23 cellular contexts compared by ENCODE assay signal in genomic region chr10:5617521-5617920, GRCh38. TPM values are rescaled to one million over a fixed set of nuclear protein-coding genes. Genes with fewer than 3 reads are reported as not detected.
A peak's percentile ranks its signal among the peaks of the same experiment; 100 is the strongest.
DNase-seq lines count a peak whose midpoint lies in the region; ATAC-seq, FAIRE-seq and TF ChIP-seq lines count a peak whose summit lies in the region.
"Had no signal": no experiment of that assay in that cellular context is flagged by ENCODE, and none has a peak within 500 bp of the region (broad histone marks: within the 10 kb centered on the region; RNA-seq: fewer than 3 reads in every experiment).

No MANE protein-coding gene starts in this region.

- H3K4me3 Mint-ChIP-seq in natural killer cell treated with Interleukin-12 subunit alpha and Interleukin-12 subunit beta and Interleukin-15 and Interleukin-18, amount 100 ng/mL, for 72 hours = no peak overlapping the region
- H3K4me3 Mint-ChIP-seq in natural killer cell = no peak overlapping the region
- H3K4me3 Mint-ChIP-seq: CD8-positive, alpha-beta memory T cell had no signal

- no peak for TF ChIP-seq CTCF in natural killer cell (IDR thresholded peaks at IDR 0.05)
- TF ChIP-seq CTCF in keratinocyte (optimal IDR thresholded peaks at IDR 0.05 in 1 of 3, IDR thresholded peaks at IDR 0.05 in 1 of 3, conservative IDR thresholded peaks at IDR 0.05 in 1 of 3; ENCODE audit: extremely low read depth in 1 of 3, insufficient read depth in 2 of 3, low read length in 3 of 3) = no peak
- no peak for TF ChIP-seq CTCF in omental fat pad (IDR thresholded peaks at IDR 0.05)

- H3K4me3 ChIP-seq in keratinocyte (ENCODE audit: control insufficient read depth in 2 of 3, extremely low read depth in 1 of 3, insufficient read depth in 2 of 3, low read depth in 1 of 3, low read length in 3 of 3) = peak overlapping the region in 2 of 3 experiments; percentile 14 to 26
- no peak overlapping the region for H3K4me3 ChIP-seq in stomach smooth muscle (ENCODE audit: low read length in 2 of 2)

- H3K36me3 Mint-ChIP-seq in natural killer cell treated with Interleukin-12 subunit alpha and Interleukin-12 subunit beta and Interleukin-15 and Interleukin-18, amount 100 ng/mL, for 72 hours = no peaks in the 10 kb centered on the region
- H3K36me3 Mint-ChIP-seq in natural killer cell = no peaks in the 10 kb centered on the region
- H3K36me3 Mint-ChIP-seq: CD8-positive, alpha-beta memory T cell had no signal

- DNase-seq in natural killer cell treated with Interleukin-12 subunit alpha and Interleukin-12 subunit beta and Interleukin-15 and Interleukin-18, amount 100 ng/mL, for 72 hours (ENCODE audit: low spot score) = peak; percentile 32
- DNase-seq in natural killer cell (no peak), keratinocyte (ENCODE audit: low read depth, low spot score) (no peak), germinal center (ENCODE audit: low spot score) (no peak), AML-193 (lab: John Stamatoyannopoulos, UW) (no peak), omental fat pad (ENCODE audit: low spot score) (no peak)
- no peak for DNase-seq in stimulated activated CD4-positive, alpha-beta T cell treated with anti-CD3 and anti-CD28 coated beads, Interleukin-4, amount 100 ng/mL, for 4 hours
- DNase-seq: 8988T; CD8-positive, alpha-beta memory T cell; GOT3; HCEC 1CT; KBM-7; NCI-H1092 treated with DMSO at 0.1 percent for 48 hours; NCI-H1436 treated with DMSO at 0.1 percent for 48 hours; NCI-H2029; NCI-H226; NCI-H774; OCI-M1; Right ventricle myocardium superior had no signal

- H2AFZ ChIP-seq in keratinocyte (ENCODE audit: control insufficient read depth, low read length) = no peak overlapping the region

- FAIRE-seq in keratinocyte (lab: Jason Lieb, UNC) = no peak
- FAIRE-seq: G401.6, GM12892 had no signal

- H3K27ac ChIP-seq in keratinocyte (ENCODE audit: control insufficient read depth, insufficient read depth, low read length) (peak overlapping the region; percentile 42), stomach smooth muscle (ENCODE audit: low read length) (peak overlapping the region; percentile 24)
- H3K27ac ChIP-seq: C4-2B had no signal

- peak overlapping the region; percentile 56 for H3K4me2 ChIP-seq in keratinocyte (ENCODE audit: control insufficient read depth, extremely low read depth, insufficient read depth, low read depth, low read length)

- H3K4me1 ChIP-seq in keratinocyte (ENCODE audit: control insufficient read depth, extremely low read depth, insufficient read depth, low read length) (peaks cover 36% of the 10 kb centered on the region), stomach smooth muscle (ENCODE audit: control insufficient read depth, insufficient read depth, low read length) (peaks cover 69% of the 10 kb centered on the region)

- H3K9me1 ChIP-seq in keratinocyte (ENCODE audit: control insufficient read depth, extremely low read depth, insufficient read depth, low read length) = no peaks in the 10 kb centered on the region

- no peak for ATAC-seq in natural killer cell treated with Interleukin-12 subunit alpha and Interleukin-12 subunit beta and Interleukin-15 and Interleukin-18, amount 100 ng/mL, for 72 hours
- ATAC-seq in natural killer cell (no peak), omental fat pad (ENCODE audit: low FRiP score) (no peak)

- no peaks in the 10 kb centered on the region for H3K79me2 ChIP-seq in keratinocyte (ENCODE audit: control insufficient read depth, insufficient read depth, low read length)

- intact Hi-C loops in natural killer cell (cut with micrococcal nuclease) = no loop called here

- no peaks in the 10 kb centered on the region for H3K9me3 Mint-ChIP-seq in natural killer cell treated with Interleukin-12 subunit alpha and Interleukin-12 subunit beta and Interleukin-15 and Interleukin-18, amount 100 ng/mL, for 72 hours
- no peaks in the 10 kb centered on the region for H3K9me3 Mint-ChIP-seq in natural killer cell
- H3K9me3 Mint-ChIP-seq: CD8-positive, alpha-beta memory T cell had no signal

- H3K4me1 Mint-ChIP-seq in natural killer cell treated with Interleukin-12 subunit alpha and Interleukin-12 subunit beta and Interleukin-15 and Interleukin-18, amount 100 ng/mL, for 72 hours (ENCODE audit: low read depth in 2 of 2) = no peaks in the 10 kb centered on the region
- H3K4me1 Mint-ChIP-seq in natural killer cell = no peaks in the 10 kb centered on the region
- H3K4me1 Mint-ChIP-seq: CD8-positive, alpha-beta memory T cell had no signal

- no peaks in the 10 kb centered on the region for H3K27me3 Mint-ChIP-seq in natural killer cell treated with Interleukin-12 subunit alpha and Interleukin-12 subunit beta and Interleukin-15 and Interleukin-18, amount 100 ng/mL, for 72 hours
- peaks cover 0 to 3% of the 10 kb centered on the region in 2 donors for H3K27me3 Mint-ChIP-seq in natural killer cell (ENCODE audit: low read depth in 2 of 2)

- H3K27me3 ChIP-seq in keratinocyte (ENCODE audit: control insufficient read depth, extremely low read depth, insufficient read depth, low read length) (no peaks in the 10 kb centered on the region), stomach smooth muscle (ENCODE audit: control insufficient read depth in 1 of 2, insufficient read depth in 2 of 2, low read length in 2 of 2) (no peaks in the 10 kb centered on the region)

- no peak overlapping the region for H3K27ac Mint-ChIP-seq in natural killer cell treated with Interleukin-12 subunit alpha and Interleukin-12 subunit beta and Interleukin-15 and Interleukin-18, amount 100 ng/mL, for 72 hours
- H3K27ac Mint-ChIP-seq in natural killer cell = no peak overlapping the region
- H3K27ac Mint-ChIP-seq: CD8-positive, alpha-beta memory T cell had no signal

- no peaks in the 10 kb centered on the region for H4K20me1 ChIP-seq in keratinocyte (ENCODE audit: control insufficient read depth, extremely low read depth, insufficient read depth, low read length)

- H3K9me3 ChIP-seq in keratinocyte (ENCODE audit: control insufficient read depth, low read depth, low read length) = no peaks in the 10 kb centered on the region
- no peaks in the 10 kb centered on the region for H3K9me3 ChIP-seq in stomach smooth muscle (ENCODE audit: control insufficient read depth in 2 of 2, low read length in 2 of 2)

- dilution Hi-C loops in keratinocyte (cut with MboI; ENCODE audit: extremely low pct_ligation_motif_present, low sequenced_read_pairs) = no loop called here

- no peaks in the 10 kb centered on the region for H3K36me3 ChIP-seq in keratinocyte (ENCODE audit: control insufficient read depth in 2 of 2, extremely low read depth in 1 of 2, insufficient read depth in 2 of 2, low read length in 2 of 2)
- H3K36me3 ChIP-seq in stomach smooth muscle (ENCODE audit: control insufficient read depth in 2 of 2, insufficient read depth in 2 of 2, low read length in 2 of 2) = no peaks in the 10 kb centered on the region

- peak overlapping the region; percentile 4 for H3K9ac ChIP-seq in keratinocyte (ENCODE audit: control insufficient read depth, extremely low read depth, insufficient read depth, low read length)
- H3K9ac ChIP-seq in stomach smooth muscle (ENCODE audit: low read length in 2 of 2) = no peak overlapping the region

RNA-seq across cellular contexts. Expression of gene ASB13, which starts 48.9 kb away (rescaled TPM):
- total RNA-seq in natural killer cell treated with Interleukin-12 subunit alpha and Interleukin-12 subunit beta and Interleukin-15 and Interleukin-18, amount 100 ng/mL, for 72 hours = 1 to 10 TPM; 1.9 to 2.3 TPM
- total RNA-seq in natural killer cell = 1 to 10 TPM in 2 of 3 donors, under 1 TPM in 1; 0.99 to 2.4 (median 1.4) TPM
- polyA plus RNA-seq in keratinocyte = 6.4 to 8.4 TPM (median 8.1 TPM) in 3 replicates
- 3.3 TPM for polyA plus RNA-seq in keratinocyte (2011; ENCODE audit: low read depth)
- 4.8 and 7.2 TPM in 2 replicates for polyA plus RNA-seq in keratinocyte (2011; cell fraction: cytosol; rRNA removed)
- 5.6 and 6.6 TPM in 2 replicates for polyA plus RNA-seq in keratinocyte (2011; cell fraction: nucleus; rRNA removed)
- polyA plus RNA-seq in keratinocyte (2012; ENCODE audit: low replicate concordance) = 8.2 and 11.3 TPM in 2 replicates
- polyA minus RNA-seq in keratinocyte = 10.6 to 13.9 TPM (median 11.4 TPM) in 3 replicates
- 9.0 TPM for polyA minus RNA-seq in keratinocyte (2011; cell fraction: cytosol; rRNA and poly(A)+ RNA removed)
- 5.9 and 6.4 TPM in 2 replicates for polyA minus RNA-seq in keratinocyte (2011; cell fraction: nucleus; rRNA and poly(A)+ RNA removed)
- total RNA-seq in omental fat pad = 10 to 100 TPM; 15.0 to 46.5 (median 16.9) TPM

Comparison
In these comparisons a context has a peak if more than half of its experiments do, and no peak if none do; other contexts are left out.
1. H3K4me3 ChIP-seq: peak in keratinocyte (2 of 3); none in stomach smooth muscle (0 of 2).
2. RNA of gene ASB13, which starts 48.9 kb away (total RNA-seq): 15.0 to 46.5 TPM in omental fat pad; 1.9 to 2.3 TPM in natural killer cell treated with Interleukin-12 subunit alpha and Interleukin-12 subunit beta and Interleukin-15 and Interleukin-18, amount 100 ng/mL, for 72 hours and 0.99 to 2.4 TPM in natural killer cell; every median in the first group is over 4 times any median in the second.